In genomic region chr6:13574571-13575376, GRCh38 we compare ENCODE assay signal across 7 cellular contexts. TPM values are rescaled to one million over a fixed set of nuclear protein-coding genes. Genes with fewer than 3 reads are reported as not detected.
DNase-seq lines count a peak whose midpoint lies in the region; ATAC-seq and TF ChIP-seq lines count a peak whose summit lies in the region.

TSS of gene SIRT5 (plus strand) at chr6:13574601. CDS start at chr6:13584111, 9,510 bp downstream.

- peak within 1 kb of the TSS; percentile 95 for H3K27ac Mint-ChIP-seq in T-helper 17 cell

- peaks cover 22% of the 10 kb centered on the region for H3K79me2 ChIP-seq in hepatocyte

- no peaks in the 10 kb centered on the region for H3K36me3 ChIP-seq in hepatocyte (replicated peaks; ENCODE audit: insufficient read depth, low read depth)

- H3K9me3 ChIP-seq in T-helper 17 cell (ENCODE audit: control insufficient read depth, low read length, poor library complexity, severe bottlenecking) (no peaks in the 10 kb centered on the region), hepatocyte (ENCODE audit: low read depth) (no peaks in the 10 kb centered on the region)

- H3K4me1 ChIP-seq in hepatocyte (ENCODE audit: insufficient read depth), result peaks cover 10% of the 10 kb centered on the region

- WGBS in hepatocyte (ENCODE audit: low lambda C conversion rate, missing lambda C conversion rate), result 2% methylated on average over 28 of the region's 52 CpGs

- peaks cover 12% of the 10 kb centered on the region for H3K4me1 Mint-ChIP-seq in T-helper 17 cell

- no peaks in the 10 kb centered on the region for H3K9me2 ChIP-seq in hepatocyte (replicated peaks; ENCODE audit: insufficient read depth)

- peak within 1 kb of the TSS; percentile 98 for H3K27ac ChIP-seq in hepatocyte

- peak; percentile 41 for ATAC-seq in GM18499 (IDR thresholded peaks at IDR 0.05; ENCODE audit: insufficient read depth, unreplicated experiment)
- ATAC-seq in HG02885 (IDR thresholded peaks at IDR 0.05; ENCODE audit: poor library complexity, unreplicated experiment), result peak; percentile 67
- peak; percentile 73 for ATAC-seq in T-helper 17 cell

- no peak for TF ChIP-seq CTCF in hepatocyte (IDR thresholded peaks at IDR 0.05; ENCODE audit: poor library complexity)

- peak within 1 kb of the TSS; percentile 97 for H3K4me3 Mint-ChIP-seq in T-helper 17 cell

- DNase-seq in NCI-H1694 (lab: John Stamatoyannopoulos, UW) (peak; percentile 90), T-helper 17 cell (peak; percentile 56 to 64 (median 58)), anterior cingulate cortex (lab: John Stamatoyannopoulos, UW) (peak in 57 of 58 donors; percentile 30 to 84 (median 66)), hepatocyte (ENCODE audit: low spot score) (peak; percentile 88), retina (peak; percentile 92)

- H3K27me3 ChIP-seq in hepatocyte, result no peaks in the 10 kb centered on the region

- H3K4me3 ChIP-seq in hepatocyte, result peak within 1 kb of the TSS; percentile 84

- peak within 1 kb of the TSS; percentile 82 for H3K4me2 ChIP-seq in hepatocyte

- H3K36me3 Mint-ChIP-seq in T-helper 17 cell (ENCODE audit: low read depth), result no peaks in the 10 kb centered on the region

- no peaks in the 10 kb centered on the region for H3K27me3 Mint-ChIP-seq in T-helper 17 cell

- H2AFZ ChIP-seq in hepatocyte, result peak within 1 kb of the TSS; percentile 86

- no peaks in the 10 kb centered on the region for H4K20me1 ChIP-seq in hepatocyte (ENCODE audit: insufficient read depth, poor library complexity, severe bottlenecking)

RNA-seq across cellular contexts. Expression of gene SIRT5, which starts in this region (rescaled TPM):
- total RNA-seq in T-helper 17 cell, result 10 to 100 TPM; 11.7 to 11.9 TPM
- total RNA-seq in hepatocyte, result 12.8 and 12.9 TPM in 2 replicates
- 8.5 and 8.6 TPM in 2 replicates for polyA plus RNA-seq in hepatocyte

Comparison
In these comparisons a context has a peak if more than half of its experiments do, and no peak if none do; other contexts are left out.
1. Peak in every context shown above with its lines: DNase-seq, ATAC-seq, H3K4me3 ChIP-seq and H3K27ac ChIP-seq.